13 cellular contexts compared by ENCODE assay signal in genomic region chr2:109380502-109381326, GRCh38.
A peak's percentile ranks its signal among the peaks of the same experiment; 100 is the strongest.
DNase-seq lines count a peak whose midpoint lies in the region; ATAC-seq and TF ChIP-seq lines count a peak whose summit lies in the region.
"Had no signal": no experiment of that assay in that cellular context is flagged by ENCODE, and none has a peak within 500 bp of the region (broad histone marks: within the 10 kb centered on the region; RNA-seq: fewer than 3 reads in every experiment).

No MANE protein-coding gene starts in this region.

- no peak overlapping the region for H2BK12ac ChIP-seq in mesenchymal stem cell (ENCODE audit: low read length in 2 of 2)

- H3K23ac ChIP-seq in mesenchymal stem cell (ENCODE audit: low read length in 2 of 2), result no peak overlapping the region

- no peaks in the 10 kb centered on the region for H3K27me3 ChIP-seq in heart right ventricle
- no peaks in the 10 kb centered on the region for H3K27me3 ChIP-seq in mesenchymal stem cell (ENCODE audit: control insufficient read depth in 1 of 2, insufficient read depth in 1 of 2, low read length in 2 of 2)
- no peaks in the 10 kb centered on the region for H3K27me3 ChIP-seq in uterus

- no peak overlapping the region for H3K4ac ChIP-seq in mesenchymal stem cell (ENCODE audit: low read depth in 1 of 2, low read length in 2 of 2)

- H3K36me3 ChIP-seq in heart right ventricle (no peaks in the 10 kb centered on the region), mesenchymal stem cell (ENCODE audit: control insufficient read depth in 1 of 2, insufficient read depth in 2 of 2, low read depth in 1 of 2, low read length in 2 of 2) (peaks cover 0 to 5% of the 10 kb centered on the region in 2 experiments), uterus (no peaks in the 10 kb centered on the region)

- H3K18ac ChIP-seq in mesenchymal stem cell (ENCODE audit: low read depth in 1 of 2, low read length in 2 of 2), result no peak overlapping the region

- no peak overlapping the region for H2BK15ac ChIP-seq in mesenchymal stem cell (ENCODE audit: low read depth, poor library complexity, severe bottlenecking)

- no peak overlapping the region for H4K8ac ChIP-seq in mesenchymal stem cell (ENCODE audit: low read length)

- H3K4me2 ChIP-seq in mesenchymal stem cell (ENCODE audit: low read length, poor library complexity, severe bottlenecking), result no peak overlapping the region

- H3K4me3 ChIP-seq in heart right ventricle, result no peak overlapping the region
- H3K4me3 ChIP-seq in mesenchymal stem cell (ENCODE audit: insufficient read depth in 1 of 2, low read depth in 1 of 2, low read length in 2 of 2), result no peak overlapping the region
- no peak overlapping the region for H3K4me3 ChIP-seq in uterus

- TF ChIP-seq POLR2A in uterus (IDR thresholded peaks at IDR 0.05), result no peak

- H2BK5ac ChIP-seq in mesenchymal stem cell (ENCODE audit: low read depth, low read length, poor library complexity, severe bottlenecking), result no peak overlapping the region

- intact Hi-C loops in Right ventricle myocardium inferior (cut with DNase I), result loop anchor here (5.0 kb wide), 4 partner anchors 57 to 253 kb away; partner anchors contain the start of gene SH3RF3
- intact Hi-C loops in heart right ventricle (cut with DNase I), result loop anchor here in 3 of 10 donors (5.0 to 10.0 kb wide), 5 partner anchors 33 to 256 kb away; partner anchors contain the start of gene SH3RF3 (in 2 of the 3)
- intact Hi-C loops in uterus (cut with DNase I; ENCODE audit: low total_unique reads), result no loop called here

- H3K9ac ChIP-seq in mesenchymal stem cell (ENCODE audit: low read length), result no peak overlapping the region

- in situ Hi-C loops in GM13977 (cut with MboI; ENCODE audit: low pct_unique_long_range_greater_than_20kb, low sequenced_read_pairs, unreplicated experiment), result no loop called here

- no peak overlapping the region for H2AK5ac ChIP-seq in mesenchymal stem cell (ENCODE audit: low read length, severe bottlenecking)

- DNase-seq in Right ventricle myocardium inferior (ENCODE audit: missing footprints), result peak; percentile 56
- DNase-seq in heart right ventricle, result no peak
- DNase-seq in activated CD8-positive, alpha-beta memory T cell treated with anti-CD3 and anti-CD28 coated beads, Interleukin-2, amount 50 U/mL, for 4 hours, result peak; percentile 6
- DNase-seq in mesenchymal stem cell, result peak; percentile 68
- peak; percentile 6 to 8 for DNase-seq in uterus
- DNase-seq in GM13977 (ENCODE audit: low spot score), result no peak
- DNase-seq in DMS 273 treated with DMSO at 0.1 percent for 48 hours (lab: John Stamatoyannopoulos, UW), result no peak
- no peak for DNase-seq in middle frontal gyrus (ENCODE audit: extremely low spot score, low spot score)
- DNase-seq: activated CD4-positive, alpha-beta T cell treated with anti-CD3 and anti-CD28 coated beads for 4 hours; amniotic stem cell; NCI-H2081; substantia nigra; T-helper 17 cell had no signal

- H4K91ac ChIP-seq in mesenchymal stem cell (ENCODE audit: low read length), result no peak overlapping the region

- ATAC-seq in Right ventricle myocardium inferior (no peak), heart right ventricle (no peak)
- ATAC-seq: T-helper 17 cell had no signal

- 90 to 95% methylated on average over 12 of the region's 12 CpGs for WGBS in heart right ventricle, 2 donors
- 66% methylated on average over 12 of the region's 12 CpGs for WGBS in mesenchymal stem cell

- H3K9me3 ChIP-seq in heart right ventricle (no peaks in the 10 kb centered on the region), mesenchymal stem cell (ENCODE audit: control insufficient read depth, low read length) (no peaks in the 10 kb centered on the region), uterus (no peaks in the 10 kb centered on the region)

- peaks cover 3% of the 10 kb centered on the region for H3K79me1 ChIP-seq in mesenchymal stem cell (replicated peaks; ENCODE audit: low read length, poor library complexity, severe bottlenecking)

- TF ChIP-seq CTCF in heart right ventricle (IDR thresholded peaks at IDR 0.05), result no peak
- no peak for TF ChIP-seq CTCF in uterus (IDR thresholded peaks at IDR 0.05)
- no peak for TF ChIP-seq CTCF in GM13977 (IDR thresholded peaks at IDR 0.05; ENCODE audit: extremely low read depth, insufficient read depth, missing control alignments)

- H3K27ac ChIP-seq in heart right ventricle (no peak overlapping the region), mesenchymal stem cell (ENCODE audit: low read length, poor library complexity, severe bottlenecking) (no peak overlapping the region), uterus (no peak overlapping the region)

- no peak overlapping the region for H3K14ac ChIP-seq in mesenchymal stem cell (ENCODE audit: low read length in 2 of 2)

- H2AFZ ChIP-seq in mesenchymal stem cell (ENCODE audit: low read depth, low read length), result no peak overlapping the region

- no peak overlapping the region for H2BK120ac ChIP-seq in mesenchymal stem cell (ENCODE audit: low read depth, low read length)

- H3K4me1 ChIP-seq in heart right ventricle, result peaks cover 17 to 61% (median 30%) of the 10 kb centered on the region in 9 donors
- H3K4me1 ChIP-seq in mesenchymal stem cell (ENCODE audit: control insufficient read depth, insufficient read depth, low read depth, low read length), result peaks cover 18% of the 10 kb centered on the region
- H3K4me1 ChIP-seq in uterus, result no peaks in the 10 kb centered on the region

Comparison
In these comparisons a context has a peak if more than half of its experiments do, and no peak if none do; other contexts are left out.
1. DNase-seq: peak in Right ventricle myocardium inferior (single experiment), activated CD8-positive, alpha-beta memory T cell treated with anti-CD3 and anti-CD28 coated beads, Interleukin-2, amount 50 U/mL, for 4 hours (single experiment), mesenchymal stem cell (single experiment) and uterus (2 of 2); none in heart right ventricle (0 of 2), GM13977 (single experiment), DMS 273 treated with DMSO at 0.1 percent for 48 hours (single experiment) and middle frontal gyrus (single experiment).